In the genomic region with DNA sequence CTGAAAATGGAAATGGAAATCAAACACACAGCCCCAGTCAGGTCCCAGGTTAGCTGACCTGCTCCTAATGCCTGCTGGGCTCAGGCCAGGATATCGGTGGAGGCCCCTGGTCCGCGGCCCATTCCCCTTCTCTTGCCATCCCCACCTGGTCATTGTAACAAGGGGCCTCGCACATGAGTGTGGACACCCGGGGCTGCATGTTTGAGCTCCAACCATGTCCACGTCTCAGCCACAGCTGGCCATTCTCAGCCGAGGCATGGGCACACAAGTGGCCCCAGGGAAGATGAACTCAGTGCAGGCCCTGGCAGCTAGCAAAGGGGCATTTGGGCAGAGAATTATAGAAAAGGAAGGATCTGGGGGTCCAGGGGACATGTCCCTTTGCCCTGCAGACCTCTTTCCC, we compare ENCODE assay signal across 16 cellular contexts.
"Had no signal": no experiment of that assay in that cellular context is flagged by ENCODE, and none has a peak within 500 bp of the region (broad histone marks: within the 10 kb centered on the region; RNA-seq: fewer than 3 reads in every experiment).

No MANE protein-coding gene starts in this region.

- H3K9me3 Mint-ChIP-seq: activated B cell treated with CpG ODN at 0.5 μM for 24 hours; activated naive CD8-positive, alpha-beta T cell treated with anti-CD3 and anti-CD28 coated beads, Interleukin-2, amount 50 U/mL, for 24 hours had no signal

- H3K4me1 Mint-ChIP-seq: activated B cell treated with CpG ODN at 0.5 μM for 24 hours; activated CD4-positive, alpha-beta T cell treated with anti-CD3 and anti-CD28 coated beads for 36 hours; activated naive CD8-positive, alpha-beta T cell treated with anti-CD3 and anti-CD28 coated beads, Interleukin-2, amount 50 U/mL, for 24 hours had no signal

- DNase-seq: activated B cell treated with CpG ODN at 0.5 μM for 24 hours; activated CD4-positive, alpha-beta T cell treated with anti-CD3 and anti-CD28 coated beads for 36 hours; activated CD4-positive, alpha-beta T cell treated with anti-CD3 and anti-CD28 coated beads, Interleukin-2, amount 50 U/mL, for 48 hours; activated naive CD4-positive, alpha-beta T cell treated with anti-CD3 and anti-CD28 coated beads, Interleukin-2, amount 50 U/mL, for 16 hours; activated naive CD8-positive, alpha-beta T cell treated with anti-CD3 and anti-CD28 coated beads, Interleukin-2, amount 50 U/mL, for 24 hours; activated T-cell treated with anti-CD3 and anti-CD28 coated beads, Interleukin-2, amount 50 U/mL, for 48 hours; dermis blood vessel endothelial cell; effector CD8-positive, alpha-beta T cell; foreskin keratinocyte; kidney; mammary epithelial cell; nucleus accumbens; stimulated activated CD4-positive, alpha-beta T cell treated with anti-CD3 and anti-CD28 coated beads, Interleukin-2, amount 100 ng/mL, for 48 hours; stimulated activated naive CD4-positive, alpha-beta T cell treated with Interleukin-2 at 50 U/mL for 16 hours; T1000 had no signal

- H3K27ac ChIP-seq: foreskin keratinocyte, parathyroid adenoma had no signal

- H3K27ac Mint-ChIP-seq: activated B cell treated with CpG ODN at 0.5 μM for 24 hours; activated CD4-positive, alpha-beta T cell treated with anti-CD3 and anti-CD28 coated beads for 36 hours; activated naive CD8-positive, alpha-beta T cell treated with anti-CD3 and anti-CD28 coated beads, Interleukin-2, amount 50 U/mL, for 24 hours had no signal

- H3K27me3 Mint-ChIP-seq: activated B cell treated with CpG ODN at 0.5 μM for 24 hours; activated CD4-positive, alpha-beta T cell treated with anti-CD3 and anti-CD28 coated beads for 36 hours; activated naive CD8-positive, alpha-beta T cell treated with anti-CD3 and anti-CD28 coated beads, Interleukin-2, amount 50 U/mL, for 24 hours had no signal

- ATAC-seq: activated CD4-positive, alpha-beta T cell treated with anti-CD3 and anti-CD28 coated beads for 36 hours; activated naive CD8-positive, alpha-beta T cell treated with anti-CD3 and anti-CD28 coated beads, Interleukin-2, amount 50 U/mL, for 24 hours; foreskin keratinocyte had no signal

- H3K4me3 Mint-ChIP-seq: activated B cell treated with CpG ODN at 0.5 μM for 24 hours; activated CD4-positive, alpha-beta T cell treated with anti-CD3 and anti-CD28 coated beads for 36 hours; activated naive CD8-positive, alpha-beta T cell treated with anti-CD3 and anti-CD28 coated beads, Interleukin-2, amount 50 U/mL, for 24 hours had no signal

- H3K4me1 ChIP-seq: foreskin keratinocyte, parathyroid adenoma had no signal

- H3K27me3 ChIP-seq: foreskin keratinocyte had no signal
